In the genomic region with DNA sequence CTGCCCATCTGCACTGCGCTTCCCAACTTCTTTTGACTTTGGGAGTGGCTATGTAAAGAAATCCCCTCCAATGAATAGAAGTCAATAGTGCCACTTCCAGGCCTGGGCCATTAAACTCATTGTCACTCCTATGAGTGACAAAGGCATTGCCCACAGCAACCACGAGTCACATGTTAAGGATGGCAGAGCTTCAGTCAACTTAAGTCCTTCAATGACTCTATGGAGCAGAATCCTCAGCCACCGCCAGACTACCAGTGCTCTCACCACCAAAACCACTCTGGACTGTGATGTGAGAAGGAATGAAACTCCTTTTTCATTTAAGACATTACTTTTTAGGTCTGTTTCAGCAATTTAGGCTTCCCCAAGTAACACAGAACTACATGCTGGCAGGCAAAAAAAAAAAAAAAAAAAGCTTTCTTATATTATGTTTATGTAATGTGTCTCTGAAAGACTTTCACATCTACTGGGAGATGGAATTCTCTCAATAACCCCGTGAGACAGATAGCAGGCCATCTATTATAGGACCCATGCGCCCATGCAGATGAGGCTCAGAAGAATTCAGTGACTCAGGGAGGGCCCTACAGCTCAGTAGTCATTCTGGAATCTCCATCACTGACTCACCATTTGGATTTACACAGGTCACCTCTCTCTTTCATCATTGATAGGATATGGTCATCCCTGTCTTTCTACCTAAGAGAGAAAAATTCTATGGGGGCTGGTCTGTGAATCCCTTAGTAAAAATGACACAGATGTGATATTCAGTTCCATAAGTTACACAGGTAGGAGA, we compare ENCODE assay signal across 1 cellular context.
TF ChIP-seq lines count a peak whose summit lies in the region.

No MANE protein-coding gene starts in this region.

TF ChIP-seq in GM23338, 12 proteins besides CTCF, POLR2A, EP300 and RAD21:
- TF ChIP-seq STAT1 (IDR thresholded peaks at IDR 0.05; ENCODE audit: unreplicated experiment), result no peak
- TF ChIP-seq JUNB (IDR thresholded peaks at IDR 0.05; ENCODE audit: unreplicated experiment), result no peak
- no peak for TF ChIP-seq NANOG (IDR thresholded peaks at IDR 0.05; ENCODE audit: borderline replicate concordance)
